Comparison of ENCODE assay signal across 15 cellular contexts in the genomic region with DNA sequence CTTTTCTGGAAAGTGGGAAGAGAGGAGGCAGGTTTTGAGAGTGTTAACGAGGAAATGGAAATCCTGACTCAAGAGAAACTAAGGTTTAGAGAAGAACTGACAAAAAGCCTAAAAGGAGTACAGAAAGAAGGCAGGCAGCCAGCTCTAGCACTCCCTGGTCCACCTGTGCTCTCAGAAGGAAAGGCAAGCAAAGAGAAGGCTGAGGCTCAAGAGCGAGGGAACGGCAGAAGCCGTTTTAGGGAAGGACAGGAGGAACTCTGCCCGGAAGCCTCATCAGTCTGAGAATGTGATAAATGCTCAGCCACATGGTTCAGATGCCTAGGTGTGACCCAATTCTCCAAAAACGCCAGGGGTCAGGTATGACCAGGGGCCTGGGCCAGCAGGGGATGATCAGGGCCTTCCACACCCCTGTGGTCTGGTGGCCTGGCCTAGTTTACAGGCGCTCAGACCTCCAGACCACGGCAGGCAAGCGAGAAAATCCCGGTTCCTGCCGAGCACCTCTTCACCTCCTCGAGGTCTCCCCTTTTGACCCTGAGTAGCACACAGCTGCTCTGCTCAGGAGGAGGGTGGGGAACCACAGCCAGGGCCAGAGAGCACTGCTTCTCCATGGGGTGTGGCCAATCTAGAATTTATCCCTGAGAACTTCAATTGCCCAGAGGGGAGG.
DNase-seq lines count a peak whose midpoint lies in the region; ATAC-seq and TF ChIP-seq lines count a peak whose summit lies in the region.
"Had no signal": no experiment of that assay in that cellular context is flagged by ENCODE, and none has a peak within 500 bp of the region (broad histone marks: within the 10 kb centered on the region; RNA-seq: fewer than 3 reads in every experiment).

No MANE protein-coding gene starts in this region.

- H3K27me3 ChIP-seq in Panc1 (ENCODE audit: control insufficient read depth, insufficient read depth, low read length) (no peaks in the 10 kb centered on the region), neutrophil (no peaks in the 10 kb centered on the region)
- H3K27me3 ChIP-seq: tibial artery had no signal

- H3K9me3 Mint-ChIP-seq in T-helper 2 cell treated with Interferon-gamma antibody and Interleukin-4, amounts not matched to agents 5 μg/mL and 100 μg/mL, for 36 hours: no peaks in the 10 kb centered on the region

- H3K27me3 Mint-ChIP-seq in T-helper 2 cell treated with Interferon-gamma antibody and Interleukin-4, amounts not matched to agents 5 μg/mL and 100 μg/mL, for 36 hours (ENCODE audit: low read depth): no peaks in the 10 kb centered on the region

- POLR2A ChIA-PET in Panc1 (lab: Charles Lee): interaction anchor here (0.6 to 0.7 kb wide), 2 partner anchors 17 to 258 kb away, joined by 5 to 12 read pairs; no protein-coding TSS in a partner anchor

- no peak overlapping the region for H3K27ac ChIP-seq in Panc1 (ENCODE audit: low read length)
- no peak overlapping the region for H3K27ac ChIP-seq in coronary artery
- H3K27ac ChIP-seq in neutrophil: peak overlapping the region; percentile 41
- H3K27ac ChIP-seq: tibial artery had no signal

- peak overlapping the region; percentile 17 for H3K27ac Mint-ChIP-seq in T-helper 2 cell treated with Interferon-gamma antibody and Interleukin-4, amounts not matched to agents 5 μg/mL and 100 μg/mL, for 36 hours

- no peaks in the 10 kb centered on the region for H3K4me1 Mint-ChIP-seq in T-helper 2 cell treated with Interferon-gamma antibody and Interleukin-4, amounts not matched to agents 5 μg/mL and 100 μg/mL, for 36 hours (ENCODE audit: low read depth)

- CTCF ChIA-PET in Panc1 (lab: Charles Lee): no interaction called here

- H3K9me3 ChIP-seq in Panc1 (ENCODE audit: control insufficient read depth, insufficient read depth, low read depth, low read length) (no peaks in the 10 kb centered on the region), neutrophil (no peaks in the 10 kb centered on the region)
- H3K9me3 ChIP-seq: tibial artery had no signal

- ATAC-seq in Panc1: peak; percentile 43
- ATAC-seq: left ventricle myocardium superior, SK-N-SH treated with all-trans-retinoic acid at 6 μM for 48 hours had no signal

- H3K4me3 Mint-ChIP-seq in T-helper 2 cell treated with Interferon-gamma antibody and Interleukin-4, amounts not matched to agents 5 μg/mL and 100 μg/mL, for 36 hours: no peak overlapping the region

- BruUV-seq in Panc1 (replicated peaks; lab: Mats Ljungman, UMichigan): no TSS peak

- no peaks in the 10 kb centered on the region for H3K4me1 ChIP-seq in Panc1 (ENCODE audit: control insufficient read depth, insufficient read depth, low read length)
- no peaks in the 10 kb centered on the region for H3K4me1 ChIP-seq in neutrophil (ENCODE audit: control insufficient read depth in 1 of 2, insufficient read depth in 1 of 2, low read depth in 1 of 2, low read length in 1 of 2)
- H3K4me1 ChIP-seq: tibial artery had no signal

- H3K4me3 ChIP-seq in Panc1 (ENCODE audit: low read depth in 2 of 2, low read length in 2 of 2) (no peak overlapping the region), coronary artery (no peak overlapping the region), neutrophil (ENCODE audit: low read depth in 1 of 2, low read length in 1 of 2) (no peak overlapping the region)
- H3K4me3 ChIP-seq: tibial artery had no signal

- in situ Hi-C loops in Panc1 (cut with HindIII; ENCODE audit: low pct_unique_long_range_greater_than_20kb, low sequenced_read_pairs): no loop called here

- intact Hi-C loops in Panc1 (cut with micrococcal nuclease; ENCODE audit: unreplicated experiment): no loop called here

- no peaks in the 10 kb centered on the region for H3K36me3 ChIP-seq in Panc1 (ENCODE audit: control insufficient read depth, insufficient read depth, low read length)
- H3K36me3 ChIP-seq in neutrophil: peaks cover 79% of the 10 kb centered on the region

- DNase-seq in T-helper 2 cell treated with Interferon-gamma antibody and Interleukin-4, amounts not matched to agents 5 μg/mL and 100 μg/mL, for 36 hours (ENCODE audit: low spot score): no peak
- DNase-seq in T-helper 2 cell (no peak), Panc1 (ENCODE audit: low read depth, low spot score) (no peak), coronary artery (ENCODE audit: low spot score) (peak; percentile 67), NCI-H1048 (lab: John Stamatoyannopoulos, UW) (no peak), NCI-H2029 treated with DMSO at 0.1 percent for 48 hours (lab: John Stamatoyannopoulos, UW) (no peak)
- no peak for DNase-seq in NK-92 treated with Interleukin-12 subunit alpha and Interleukin-12 subunit beta, amount 100 ng/mL, for 24 hours (lab: John Stamatoyannopoulos, UW)
- DNase-seq: 8988T, activated gamma-delta T cell treated with Interleukin-2 at 50 U/mL for 16 hours, hippocampal formation, left ventricle myocardium superior, NCI-H1105 treated with DMSO at 0.1 percent for 48 hours had no signal

- peaks cover 47% of the 10 kb centered on the region for H3K36me3 Mint-ChIP-seq in T-helper 2 cell treated with Interferon-gamma antibody and Interleukin-4, amounts not matched to agents 5 μg/mL and 100 μg/mL, for 36 hours (ENCODE audit: low read depth)

- no peak for TF ChIP-seq CTCF in Panc1 (IDR thresholded peaks at IDR 0.05)
- TF ChIP-seq CTCF in coronary artery (IDR thresholded peaks at IDR 0.05): no peak
- no peak for TF ChIP-seq CTCF in neutrophil (IDR thresholded peaks at IDR 0.05)
